20 cellular contexts compared by ENCODE assay signal in genomic region chr20:58135441-58136170, GRCh38.
A peak's percentile ranks its signal among the peaks of the same experiment; 100 is the strongest.
DNase-seq lines count a peak whose midpoint lies in the region; ATAC-seq and TF ChIP-seq lines count a peak whose summit lies in the region.
"Had no signal": no experiment of that assay in that cellular context is flagged by ENCODE, and none has a peak within 500 bp of the region (broad histone marks: within the 10 kb centered on the region; RNA-seq: fewer than 3 reads in every experiment).

No MANE protein-coding gene starts in this region.

- H2BK20ac ChIP-seq in H9 (ENCODE audit: low read depth, low read length, poor library complexity, severe bottlenecking), result no peak overlapping the region

- no peak for ATAC-seq in GM21360 (IDR thresholded peaks at IDR 0.05; ENCODE audit: unreplicated experiment)
- ATAC-seq: activated T-helper 17 cell treated with anti-CD3 and anti-CD28 coated beads, Interleukin-2, amount 50 U/mL, for 72 hours; right lobe of liver had no signal

- H3K36me3 Mint-ChIP-seq in H9 (ENCODE audit: insufficient read depth in 1 of 3, low read depth in 3 of 3) (no peaks in the 10 kb centered on the region), endodermal cell (ENCODE audit: low read depth) (no peaks in the 10 kb centered on the region), osteocyte (ENCODE audit: unreplicated experiment) (no peaks in the 10 kb centered on the region)
- H3K36me3 Mint-ChIP-seq: memory B cell had no signal

- H3K79me1 ChIP-seq in H9 (ENCODE audit: insufficient read depth, low read depth, low read length, poor library complexity, severe bottlenecking), result no peaks in the 10 kb centered on the region

- H3K27ac ChIP-seq in H9 (ENCODE audit: insufficient read length, low read depth, low read length) (no peak overlapping the region), endodermal cell (ENCODE audit: low read depth, low read length) (no peak overlapping the region)
- H3K27ac ChIP-seq: right lobe of liver, transverse colon had no signal

- H3K9ac ChIP-seq in H9 (ENCODE audit: extremely low read depth, insufficient read length, low read length), result no peak overlapping the region
- no peak overlapping the region for H3K9ac ChIP-seq in endodermal cell (ENCODE audit: extremely low read depth, low read length, poor library complexity, severe bottlenecking)

- no peaks in the 10 kb centered on the region for H3K79me2 ChIP-seq in H9 (ENCODE audit: insufficient read depth, low read length)

- no peak overlapping the region for H3K56ac ChIP-seq in H9 (ENCODE audit: insufficient read length, low read depth, low read length)

- no peak overlapping the region for H4K91ac ChIP-seq in H9 (ENCODE audit: insufficient read length, low read depth, low read length)

- H2BK12ac ChIP-seq in H9 (ENCODE audit: insufficient read length, low read depth, low read length), result no peak overlapping the region

- H4K5ac ChIP-seq in H9 (ENCODE audit: insufficient read length, low read depth, low read length), result no peak overlapping the region

- H3K23ac ChIP-seq in H9 (ENCODE audit: insufficient read length, low read depth, low read length), result no peak overlapping the region

- TF ChIP-seq CTCF in H9 (conservative IDR thresholded peaks at IDR 0.05), result no peak
- no peak for TF ChIP-seq CTCF in endodermal cell (conservative IDR thresholded peaks at IDR 0.05)
- TF ChIP-seq CTCF in osteocyte (IDR thresholded peaks at IDR 0.05), result no peak

- no peak overlapping the region for H3T11ph ChIP-seq in H9 (ENCODE audit: low read length)

- H3K9me3 ChIP-seq in H9 (ENCODE audit: control insufficient read depth, low read depth, low read length) (no peaks in the 10 kb centered on the region), endodermal cell (ENCODE audit: control insufficient read depth, low read length) (no peaks in the 10 kb centered on the region)
- H3K9me3 ChIP-seq: right lobe of liver, transverse colon had no signal

- H3K18ac ChIP-seq in H9 (ENCODE audit: insufficient read length, low read depth, low read length), result no peak overlapping the region

- H3K9me3 Mint-ChIP-seq in H9 (no peaks in the 10 kb centered on the region; a peak in 1 of 5 replicates), endodermal cell (peaks cover 3% of the 10 kb centered on the region), osteocyte (ENCODE audit: unreplicated experiment) (peaks cover 2% of the 10 kb centered on the region)
- H3K9me3 Mint-ChIP-seq: activated T-helper 17 cell treated with anti-CD3 and anti-CD28 coated beads, Interleukin-2, amount 50 U/mL, for 72 hours; memory B cell; neural crest cell had no signal

- no peak overlapping the region for H2AK5ac ChIP-seq in H9 (ENCODE audit: insufficient read length, low read length)

- no peaks in the 10 kb centered on the region for H3K36me3 ChIP-seq in endodermal cell (ENCODE audit: control insufficient read depth, insufficient read depth, low read length)
- H3K36me3 ChIP-seq: right lobe of liver, transverse colon had no signal

- no peaks in the 10 kb centered on the region for H3K23me2 ChIP-seq in H9 (ENCODE audit: insufficient read length, low read depth, low read length, poor library complexity, severe bottlenecking)

- H3K27me3 Mint-ChIP-seq in H9 (ENCODE audit: low read depth) (peaks cover 29% of the 10 kb centered on the region), endodermal cell (ENCODE audit: insufficient read depth) (peaks cover 35% of the 10 kb centered on the region), osteocyte (ENCODE audit: unreplicated experiment) (peaks cover 61% of the 10 kb centered on the region)

- no peak overlapping the region for H2BK5ac ChIP-seq in H9 (ENCODE audit: insufficient read length, low read length)

- H3K4ac ChIP-seq in H9 (ENCODE audit: low read depth, low read length), result no peak overlapping the region

- H3K4me1 Mint-ChIP-seq in H9, result peaks cover 33 to 39% of the 10 kb centered on the region in 2 experiments
- peaks cover 24% of the 10 kb centered on the region for H3K4me1 Mint-ChIP-seq in endodermal cell
- peaks cover 34% of the 10 kb centered on the region for H3K4me1 Mint-ChIP-seq in osteocyte (ENCODE audit: unreplicated experiment)

- H3K27me3 ChIP-seq in H9 (ENCODE audit: insufficient read depth, low read length) (no peaks in the 10 kb centered on the region), endodermal cell (ENCODE audit: control insufficient read depth, insufficient read depth, low read length, poor library complexity, severe bottlenecking) (no peaks in the 10 kb centered on the region)

- H3K27ac Mint-ChIP-seq in H9 (no peak overlapping the region), endodermal cell (no peak overlapping the region), osteocyte (ENCODE audit: unreplicated experiment) (no peak overlapping the region)
- H3K27ac Mint-ChIP-seq: activated T-helper 17 cell treated with anti-CD3 and anti-CD28 coated beads, Interleukin-2, amount 50 U/mL, for 72 hours; memory B cell had no signal

- H4K20me1 ChIP-seq in H9 (ENCODE audit: control insufficient read depth, insufficient read depth, insufficient read length), result no peaks in the 10 kb centered on the region

- H3K4me1 ChIP-seq in H9 (ENCODE audit: insufficient read depth, low read length) (no peaks in the 10 kb centered on the region; the same call in 1 of the 2 replicates), endodermal cell (ENCODE audit: control insufficient read depth, insufficient read depth, low read length) (no peaks in the 10 kb centered on the region)

- no peak overlapping the region for H3K4me3 ChIP-seq in endodermal cell (ENCODE audit: low read length)
- H3K4me3 ChIP-seq: right lobe of liver, transverse colon had no signal

- no peak overlapping the region for H2BK15ac ChIP-seq in H9 (ENCODE audit: low read depth, low read length)

- no peak overlapping the region for H2AFZ ChIP-seq in H9 (ENCODE audit: low read length)

- DNase-seq in H9 (peak; percentile 35), NCI-H2081 treated with DMSO at 0.1 percent for 48 hours (lab: John Stamatoyannopoulos, UW) (peak; percentile 43), endodermal cell (peak; percentile 63), osteocyte (ENCODE audit: extremely low spot score, unreplicated experiment) (peak; percentile 65), NCI-H524 (lab: John Stamatoyannopoulos, UW) (no peak), COLO668 (lab: John Stamatoyannopoulos, UW; ENCODE audit: unreplicated experiment) (no peak), activated T-cell treated with anti-CD3 and anti-CD28 coated beads for 4 hours (no peak)
- DNase-seq: activated CD4-positive, alpha-beta T cell treated with anti-CD3 and anti-CD28 coated beads, Interleukin-2, amount 50 U/mL, for 1 hour; anterior cingulate cortex; C1 segment of cervical spinal cord; dermis blood vessel endothelial cell; EL; NCI-H526; T1000; transverse colon had no signal

- H2BK120ac ChIP-seq in H9 (ENCODE audit: low read depth, low read length, poor library complexity, severe bottlenecking), result no peak overlapping the region

- H3K14ac ChIP-seq in H9 (ENCODE audit: insufficient read depth, low read length), result no peak overlapping the region

- WGBS in H9 (ENCODE audit: extremely low coverage, insufficient read length, low lambda C conversion rate), result no CpG with 5 or more reads among the region's 16 CpGs
- 59 to 60% methylated on average over 14 to 16 of the region's 16 CpGs for WGBS in endodermal cell (ENCODE audit: insufficient coverage in 1 of 2, insufficient read length in 1 of 2), 2 experiments

- no peak overlapping the region for H4K8ac ChIP-seq in H9 (replicated peaks; ENCODE audit: insufficient read length, low read depth, low read length)

- no peak overlapping the region for H3K4me2 ChIP-seq in H9 (ENCODE audit: insufficient read depth, insufficient read length, low read length)

- H3K4me3 Mint-ChIP-seq in H9, result no peak overlapping the region
- no peak overlapping the region for H3K4me3 Mint-ChIP-seq in endodermal cell
- H3K4me3 Mint-ChIP-seq in osteocyte (ENCODE audit: unreplicated experiment), result no peak overlapping the region
- H3K4me3 Mint-ChIP-seq: activated T-helper 17 cell treated with anti-CD3 and anti-CD28 coated beads, Interleukin-2, amount 50 U/mL, for 72 hours; memory B cell; neural crest cell had no signal

Comparison
In these comparisons a context has a peak if more than half of its experiments do, and no peak if none do; other contexts are left out.
1. DNase-seq: peak in H9 (single experiment), NCI-H2081 treated with DMSO at 0.1 percent for 48 hours (single experiment), endodermal cell (single experiment) and osteocyte (single experiment); none in NCI-H524 (0 of 2), COLO668 (single experiment) and activated T-cell treated with anti-CD3 and anti-CD28 coated beads for 4 hours (single experiment).